1 cellular context compared by ENCODE assay signal in the genomic region with DNA sequence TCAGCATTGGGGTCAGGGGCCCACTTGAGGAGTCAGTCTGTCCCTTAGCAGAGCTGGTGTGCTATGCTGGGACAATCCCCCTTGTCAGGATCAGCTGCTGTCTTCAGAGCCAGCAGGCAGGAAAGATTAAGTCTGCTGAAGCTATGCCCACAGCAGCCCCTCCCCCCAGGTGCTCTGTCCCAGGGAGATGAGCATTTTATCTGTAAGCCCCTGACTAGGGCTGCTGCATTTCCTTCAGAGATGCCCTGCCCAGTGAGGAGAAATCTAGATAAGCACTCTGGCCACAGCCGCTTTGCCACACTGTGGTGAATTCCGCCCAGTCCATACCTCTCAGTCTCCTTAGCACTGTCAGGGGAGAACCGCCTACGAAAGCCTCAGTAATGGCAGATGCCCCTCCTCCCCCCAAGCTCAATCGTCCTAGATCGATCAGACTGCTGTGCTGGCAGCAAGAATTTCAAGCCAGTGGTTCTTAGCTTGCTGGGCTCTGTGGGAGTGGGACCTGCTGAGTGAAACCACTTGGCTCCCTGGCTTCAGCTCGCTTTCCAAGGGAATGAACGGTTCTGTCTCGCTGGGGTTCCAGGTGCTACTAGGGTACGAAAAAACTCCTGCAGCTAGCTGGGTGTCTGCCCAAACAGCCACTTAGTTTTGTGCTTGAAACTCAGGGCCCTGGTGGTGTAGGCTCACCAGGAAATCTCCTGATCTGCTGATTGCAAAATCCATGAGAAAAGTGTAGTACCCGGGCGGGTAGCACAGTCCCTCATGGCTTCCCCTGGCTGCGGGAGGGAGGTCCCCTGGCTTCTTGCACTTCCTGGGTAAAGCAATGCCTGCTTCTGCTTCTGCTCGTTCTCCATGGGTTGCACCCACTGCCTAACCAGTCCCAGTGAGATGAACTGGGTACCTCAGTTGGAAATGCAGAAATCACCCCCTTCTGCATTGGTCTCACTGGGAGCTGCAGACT.
TF ChIP-seq lines count a peak whose summit lies in the region.

No MANE protein-coding gene starts in this region.

TF ChIP-seq in H1, 55 proteins besides CTCF, POLR2A, EP300 and RAD21:
- no peak for TF ChIP-seq TAF1 (IDR thresholded peaks at IDR 0.05; ENCODE audit: low read depth, low read length)
- TF ChIP-seq ASH2L (IDR thresholded peaks at IDR 0.05; ENCODE audit: low read length): peak; percentile 49
- TF ChIP-seq RBBP5 (IDR thresholded peaks at IDR 0.05; ENCODE audit: borderline replicate concordance, low read depth, low read length): 0 out of 2 replicates have a peak, but pooled peaks have one; percentile 26
- no peak for TF ChIP-seq E2F6 (IDR thresholded peaks at IDR 0.05)
